ENCODE assay signal across 1 cellular context in the genomic region with DNA sequence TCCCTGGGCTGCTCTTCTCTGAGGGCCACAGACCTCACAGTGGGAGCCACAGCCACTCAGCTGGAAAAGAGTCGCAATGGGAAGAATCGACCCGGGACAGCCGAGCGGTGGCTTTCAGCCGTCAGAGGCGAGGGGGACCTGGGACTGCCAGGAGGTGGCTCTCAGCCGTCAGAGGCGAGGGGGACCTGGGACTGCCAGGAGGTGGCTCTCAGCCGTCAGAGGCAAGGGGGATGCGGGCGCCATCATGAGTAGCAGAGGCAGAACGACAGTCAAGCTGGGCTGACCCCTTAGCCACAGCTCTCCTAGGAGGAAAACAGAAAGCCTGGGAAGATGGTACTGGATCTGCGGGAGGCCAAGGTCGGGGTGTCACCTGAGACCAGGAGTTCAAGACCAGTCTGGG.
TF ChIP-seq lines count a peak whose summit lies in the region.

No MANE protein-coding gene starts in this region.

TF ChIP-seq in GM23338, 12 proteins besides CTCF, POLR2A, EP300 and RAD21 (continued from another document):
- TF ChIP-seq ZNF462 (CRISPR knock-in tag; IDR thresholded peaks at IDR 0.05), result no peak
- TF ChIP-seq, protein P1, sequence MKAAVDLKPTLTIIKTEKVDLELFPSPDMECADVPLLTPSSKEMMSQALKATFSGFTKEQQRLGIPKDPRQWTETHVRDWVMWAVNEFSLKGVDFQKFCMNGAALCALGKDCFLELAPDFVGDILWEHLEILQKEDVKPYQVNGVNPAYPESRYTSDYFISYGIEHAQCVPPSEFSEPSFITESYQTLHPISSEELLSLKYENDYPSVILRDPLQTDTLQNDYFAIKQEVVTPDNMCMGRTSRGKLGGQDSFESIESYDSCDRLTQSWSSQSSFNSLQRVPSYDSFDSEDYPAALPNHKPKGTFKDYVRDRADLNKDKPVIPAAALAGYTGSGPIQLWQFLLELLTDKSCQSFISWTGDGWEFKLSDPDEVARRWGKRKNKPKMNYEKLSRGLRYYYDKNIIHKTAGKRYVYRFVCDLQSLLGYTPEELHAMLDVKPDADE (IDR thresholded peaks at IDR 0.05), result no peak
- no peak for TF ChIP-seq STAT1 (IDR thresholded peaks at IDR 0.05; ENCODE audit: unreplicated experiment)
TF ChIP-seq in GM23338: peak in this region for 0.
